ENCODE assay signal across 25 cellular contexts in the genomic region with DNA sequence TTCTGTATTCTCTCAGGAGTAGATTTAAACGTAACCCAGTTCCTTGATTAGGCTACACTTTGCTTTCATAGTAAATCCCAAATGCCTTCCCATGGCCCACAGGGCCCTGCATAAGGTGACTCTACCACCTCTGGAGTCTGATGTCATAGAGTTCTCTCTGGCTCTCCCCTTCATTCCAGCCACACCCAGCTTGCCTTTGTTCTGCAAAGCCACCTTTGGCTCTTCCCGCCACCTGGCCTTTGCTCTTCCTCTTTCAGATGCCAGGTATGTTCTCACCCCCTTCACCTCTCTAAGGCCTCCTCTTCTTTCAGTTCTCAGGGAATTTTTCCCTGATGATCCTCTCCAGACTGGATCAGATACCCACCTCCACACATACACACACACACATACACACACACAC.
"Had no signal": no experiment of that assay in that cellular context is flagged by ENCODE, and none has a peak within 500 bp of the region (broad histone marks: within the 10 kb centered on the region; RNA-seq: fewer than 3 reads in every experiment).

No MANE protein-coding gene starts in this region.

- H3K4me3 Mint-ChIP-seq: activated T-cell treated with anti-CD3 and anti-CD28 coated beads, Interleukin-2, amount 50 U/mL, for 72 hours; naive thymus-derived CD4-positive, alpha-beta T cell had no signal

- H2AFZ ChIP-seq: hepatocyte had no signal

- H3K4me1 ChIP-seq: breast epithelium, gastroesophageal sphincter, pancreas, prostate gland, testis, transverse colon, uterus had no signal

- DNase-seq: activated CD4-positive, alpha-beta T cell treated with anti-CD3 and anti-CD28 coated beads for 4 hours; activated CD4-positive, alpha-beta T cell treated with anti-CD3 and anti-CD28 coated beads, Interleukin-2, amount 50 U/mL, for 4 hours; activated naive CD4-positive, alpha-beta T cell; activated T-cell treated with anti-CD3 and anti-CD28 coated beads for 4 hours; activated T-cell treated with anti-CD3 and anti-CD28 coated beads, Interleukin-2, amount 50 U/mL, for 72 hours; central memory CD4-positive, alpha-beta T cell; effector memory CD4-positive, alpha-beta T cell; erythroblast; islet precursor cell; left cardiac atrium; mammary epithelial cell; naive thymus-derived CD4-positive, alpha-beta T cell; pancreas; stimulated activated naive CD4-positive, alpha-beta T cell treated with Interleukin-2 at 50 U/mL for 16 hours; T-helper 9 cell; testis; transverse colon; uterus had no signal

- H3K9me3 ChIP-seq: pancreas, prostate gland, testis, transverse colon, uterus had no signal

- H3K36me3 ChIP-seq: breast epithelium, gastroesophageal sphincter, pancreas, prostate gland, transverse colon, uterus had no signal

- FAIRE-seq: pancreas, TTC549 had no signal

- H3K27ac Mint-ChIP-seq: activated naive CD4-positive, alpha-beta T cell treated with anti-CD3 and anti-CD28 coated beads, Interleukin-2, amount 50 U/mL, for 72 hours; activated T-cell treated with anti-CD3 and anti-CD28 coated beads, Interleukin-2, amount 50 U/mL, for 72 hours; naive thymus-derived CD4-positive, alpha-beta T cell had no signal

- H3K4me1 Mint-ChIP-seq: naive thymus-derived CD4-positive, alpha-beta T cell had no signal

- H3K79me2 ChIP-seq: hepatocyte had no signal

- H3K36me3 Mint-ChIP-seq: activated naive CD4-positive, alpha-beta T cell treated with anti-CD3 and anti-CD28 coated beads, Interleukin-2, amount 50 U/mL, for 72 hours; naive thymus-derived CD4-positive, alpha-beta T cell had no signal

- H3K4me2 ChIP-seq: hepatocyte had no signal

- H3K4me3 ChIP-seq: breast epithelium, gastroesophageal sphincter, hepatocyte, pancreas, prostate gland, testis, transverse colon, uterus had no signal

- ATAC-seq: activated naive CD4-positive, alpha-beta T cell treated with anti-CD3 and anti-CD28 coated beads, Interleukin-2, amount 50 U/mL, for 72 hours; activated T-cell treated with anti-CD3 and anti-CD28 coated beads, Interleukin-2, amount 50 U/mL, for 72 hours; gastroesophageal sphincter; left cardiac atrium; naive thymus-derived CD4-positive, alpha-beta T cell; pancreas had no signal

- H3K27me3 ChIP-seq: breast epithelium, gastroesophageal sphincter, hepatocyte, pancreas, testis, transverse colon, uterus had no signal

- H3K27ac ChIP-seq: breast epithelium, gastroesophageal sphincter, hepatocyte, pancreas, prostate gland, testis, transverse colon, uterus, VCaP had no signal
